Comparison of ENCODE assay signal across 8 cellular contexts in genomic region chr19:41265376-41266153, GRCh38. TPM values are rescaled to one million over a fixed set of nuclear protein-coding genes. Genes with fewer than 3 reads are reported as not detected.
DNase-seq lines count a peak whose midpoint lies in the region; ATAC-seq, FAIRE-seq and TF ChIP-seq lines count a peak whose summit lies in the region.

No MANE protein-coding gene starts in this region.

- peak overlapping the region; percentile 100 for H3K9ac ChIP-seq in HepG2 (ENCODE audit: insufficient read depth, low read depth, low read length)

- no peaks in the 10 kb centered on the region for H3K9me3 ChIP-seq in body of pancreas
- H3K9me3 ChIP-seq in HepG2 (ENCODE audit: low read length): no peaks in the 10 kb centered on the region
- H3K9me3 ChIP-seq in thoracic aorta: no peaks in the 10 kb centered on the region

- POLR2A ChIA-PET in HepG2 (lab: Yijun Ruan, JAX): interaction anchor here (1.4 to 4.5 kb wide), 5 partner anchors 41 to 87 kb away, joined by 3 to 104 read pairs (median 31); partner anchors contain the start of gene CCDC97

- H3K27me3 ChIP-seq in GM06990 (replicated peaks; ENCODE audit: control insufficient read depth, insufficient read depth, low read length): no peaks in the 10 kb centered on the region
- no peaks in the 10 kb centered on the region for H3K27me3 ChIP-seq in body of pancreas
- no peaks in the 10 kb centered on the region; a peak in 1 of 5 replicates for H3K27me3 ChIP-seq in HepG2 (ENCODE audit: control insufficient read depth in 1 of 2, insufficient read depth in 2 of 2, low read length in 2 of 2)
- H3K27me3 ChIP-seq in thoracic aorta (replicated peaks; ENCODE audit: insufficient read depth): no peaks in the 10 kb centered on the region

- intact Hi-C loops in body of pancreas (cut with DNase I) (no loop called here), HepG2 (cut with micrococcal nuclease; ENCODE audit: unreplicated experiment) (no loop called here)

- H3K27ac ChIP-seq in body of pancreas: peak overlapping the region; percentile 88 to 99 (median 98)
- H3K27ac ChIP-seq in HepG2 (ENCODE audit: extremely low read length, insufficient read depth, low read length): peak overlapping the region; percentile 97
- H3K27ac ChIP-seq in thoracic aorta: peak overlapping the region; percentile 97 to 99

- H3K36me3 ChIP-seq in GM06990 (ENCODE audit: control insufficient read depth, insufficient read depth, low read length) (peaks cover 17% of the 10 kb centered on the region), body of pancreas (replicated peaks in 1 of 2; ENCODE audit: insufficient read depth in 1 of 2, low read depth in 2 of 2) (peaks cover 9 to 10% of the 10 kb centered on the region in 2 donors), HepG2 (replicated peaks in 1 of 2; ENCODE audit: control insufficient read depth in 1 of 2, insufficient read depth in 2 of 2, low read length in 2 of 2) (peaks cover 7 to 30% of the 10 kb centered on the region in 2 experiments), thoracic aorta (peaks cover 22% of the 10 kb centered on the region)

- H4K20me1 ChIP-seq in HepG2 (ENCODE audit: insufficient read depth, low read length): no peaks in the 10 kb centered on the region

- FAIRE-seq in HepG2 (lab: Jason Lieb, UNC): no peak

- peaks cover 44% of the 10 kb centered on the region for H3K79me2 ChIP-seq in HepG2 (ENCODE audit: insufficient read depth, low read length)

- TF ChIP-seq POLR2A in body of pancreas (IDR thresholded peaks at IDR 0.05): peak in 2 of 3 donors; percentile 15 to 20
- no peak for TF ChIP-seq POLR2A in HepG2 (IDR thresholded peaks at IDR 0.05; ENCODE audit: insufficient read depth in 1 of 2, low read depth in 2 of 2, low read length in 2 of 2)

- CTCF ChIA-PET in HepG2 (lab: Yijun Ruan, JAX; ENCODE audit: low intra/inter-chr PET ratio, low total read pairs): no interaction called here

- no peak for TF ChIP-seq EP300 in HepG2 (IDR thresholded peaks at IDR 0.05; ENCODE audit: low read depth in 2 of 2, low read length in 2 of 2)
- TF ChIP-seq EP300 in HepG2 (CRISPR knock-in tag; IDR thresholded peaks at IDR 0.05; ENCODE audit: borderline replicate concordance): no peak

- no peak overlapping the region for H2AFZ ChIP-seq in HepG2 (ENCODE audit: low read length)

- ATAC-seq in body of pancreas (no peak), HepG2 (no peak), thoracic aorta (ENCODE audit: insufficient number of reproducible peaks, low FRiP score, low read depth) (no peak), HG03175 (IDR thresholded peaks at IDR 0.05; ENCODE audit: unreplicated experiment) (no peak), HG03135 (IDR thresholded peaks at IDR 0.05; ENCODE audit: unreplicated experiment) (no peak)

- BruUV-seq in HepG2 (replicated peaks; lab: Mats Ljungman, UMichigan): no TSS peak

- peak overlapping the region; percentile 96 for H3K4me2 ChIP-seq in HepG2 (ENCODE audit: low read depth, low read length)

- H3K4me3 ChIP-seq in GM06990 (replicated peaks; ENCODE audit: low read depth, low read length): peak overlapping the region; percentile 99
- H3K4me3 ChIP-seq in body of pancreas: peak overlapping the region; percentile 71 to 85
- peak overlapping the region; percentile 67 to 93 (median 85) for H3K4me3 ChIP-seq in HepG2 (replicated peaks in 1 of 3; ENCODE audit: insufficient read depth in 1 of 3, low read depth in 2 of 3, low read length in 3 of 3)
- peak overlapping the region; percentile 95 for H3K4me3 ChIP-seq in thoracic aorta

- WGBS in body of pancreas, 2 donors: 5 to 11% methylated on average over 10 to 17 of the region's 17 CpGs
- 4% methylated on average over 17 of the region's 17 CpGs for WGBS in HepG2 (ENCODE audit: low lambda C conversion rate)

- H3K4me1 ChIP-seq in body of pancreas (peaks cover 33% of the 10 kb centered on the region), HepG2 (ENCODE audit: insufficient read depth, low read length) (peaks cover 28% of the 10 kb centered on the region), thoracic aorta (ENCODE audit: control insufficient read depth in 1 of 2, low read depth in 2 of 2) (peaks cover 18 to 32% of the 10 kb centered on the region in 2 donors)

- peak; percentile 32 for DNase-seq in GM06990 (ENCODE audit: extremely low read depth, insufficient read length)
- DNase-seq in NCI-H69 (lab: John Stamatoyannopoulos, UW): peak; percentile 57
- peak; percentile 10 to 20 (median 18) for DNase-seq in body of pancreas
- DNase-seq in HepG2 (ENCODE audit: low spot score): peak; percentile 56
- no peak for DNase-seq in thoracic aorta (ENCODE audit: low spot score)
- no peak for DNase-seq in NCI-H1092 treated with DMSO at 0.1 percent for 48 hours (lab: John Stamatoyannopoulos, UW)

- in situ Hi-C loops in HepG2 (cut with HindIII; ENCODE audit: extremely low pct_ligation_motif_present, low pct_unique_long_range_greater_than_20kb): loop anchor here (5.0 kb wide), 1 partner anchor 42 kb away; no protein-coding TSS in a partner anchor

- no peak for TF ChIP-seq RAD21 in HepG2 (CRISPR knock-in tag; IDR thresholded peaks at IDR 0.05)

- TF ChIP-seq CTCF in GM06990 (IDR thresholded peaks at IDR 0.05; ENCODE audit: insufficient read depth, low read length, poor library complexity, severe bottlenecking) (no peak), body of pancreas (IDR thresholded peaks at IDR 0.05) (no peak), HepG2 (CRISPR knock-in tag; IDR thresholded peaks at IDR 0.05) (no peak), thoracic aorta (IDR thresholded peaks at IDR 0.05) (no peak)

RNA-seq across cellular contexts. Expression of gene HNRNPUL1, which starts 1.4 kb away (rescaled TPM):
- total RNA-seq in body of pancreas (10 to 100 TPM; 76.0 to 87.3 TPM), HepG2 (2016; rRNA removed; fragmentation: Illumina TruSeq; extraction: Trizol) (81.7 and 88.8 TPM in 2 replicates), thoracic aorta (100 to 1,000 TPM; 142 to 147 TPM)
- 30.9 and 33.3 TPM in 2 replicates for total RNA-seq in HepG2 (2016; cell fraction: cytosol; rRNA removed; fragmentation: Illumina TruSeq; extraction: Trizol; ENCODE audit: low read depth)
- total RNA-seq in HepG2 (2016; cell fraction: insoluble cytoplasmic fraction; rRNA removed; fragmentation: Illumina TruSeq; extraction: Trizol): 77.3 and 84.2 TPM in 2 replicates
- total RNA-seq in HepG2 (2016; cell fraction: membrane; rRNA removed; fragmentation: Illumina TruSeq; extraction: Trizol): 78.7 and 78.8 TPM in 2 replicates
- 62.2 and 71.6 TPM in 2 replicates for total RNA-seq in HepG2 (2016; cell fraction: nucleus; rRNA removed; fragmentation: Illumina TruSeq; extraction: Trizol)
- polyA plus RNA-seq in HepG2 (2011; rRNA removed): 29.7 and 30.9 TPM in 2 replicates
- 16.7 and 21.1 TPM in 2 replicates for polyA plus RNA-seq in HepG2 (2011; cell fraction: cytosol; rRNA removed)
- 36.0 and 41.1 TPM in 2 replicates for polyA plus RNA-seq in HepG2 (2011; cell fraction: nucleus; rRNA removed)
- polyA plus RNA-seq in HepG2 (2012): 62.3 and 78.5 TPM in 2 replicates
- 43.7 and 48.0 TPM in 2 replicates for polyA plus RNA-seq in HepG2 (2016; cell fraction: cytosol; fragmentation: Illumina TruSeq; extraction: Trizol; ENCODE audit: low read depth)
- polyA plus RNA-seq in HepG2 (2016; cell fraction: insoluble cytoplasmic fraction; fragmentation: Illumina TruSeq; extraction: Trizol; ENCODE audit: low read depth): 126 and 151 TPM in 2 replicates
- 99.0 and 109 TPM in 2 replicates for polyA plus RNA-seq in HepG2 (2016; cell fraction: membrane; fragmentation: Illumina TruSeq; extraction: Trizol; ENCODE audit: low read depth)
- polyA plus RNA-seq in HepG2 (2016; cell fraction: nucleus; fragmentation: Illumina TruSeq; extraction: Trizol; ENCODE audit: insufficient read depth, low read depth): 102 and 113 TPM in 2 replicates
- polyA minus RNA-seq in HepG2 (2011; rRNA and poly(A)+ RNA removed; ENCODE audit: low replicate concordance): 47.6 and 50.7 TPM in 2 replicates
- 23.6 and 33.9 TPM in 2 replicates for polyA minus RNA-seq in HepG2 (2011; cell fraction: cytosol; rRNA and poly(A)+ RNA removed)
- polyA minus RNA-seq in HepG2 (2011; cell fraction: nucleus; rRNA and poly(A)+ RNA removed): 61.9 and 71.0 TPM in 2 replicates

RNA-seq across cellular contexts. Expression of gene CCDC97, which starts 44.4 kb away (rescaled TPM):
- total RNA-seq in body of pancreas: 10 to 100 TPM; 10.6 to 11.2 TPM
- 7.1 and 7.3 TPM in 2 replicates for total RNA-seq in HepG2 (2016; rRNA removed; fragmentation: Illumina TruSeq; extraction: Trizol)
- 1.5 and 3.3 TPM in 2 replicates for total RNA-seq in HepG2 (2016; cell fraction: cytosol; rRNA removed; fragmentation: Illumina TruSeq; extraction: Trizol; ENCODE audit: low read depth)
- total RNA-seq in HepG2 (2016; cell fraction: insoluble cytoplasmic fraction; rRNA removed; fragmentation: Illumina TruSeq; extraction: Trizol): 6.7 and 7.8 TPM in 2 replicates
- total RNA-seq in HepG2 (2016; cell fraction: membrane; rRNA removed; fragmentation: Illumina TruSeq; extraction: Trizol): 4.3 and 5.8 TPM in 2 replicates
- total RNA-seq in HepG2 (2016; cell fraction: nucleus; rRNA removed; fragmentation: Illumina TruSeq; extraction: Trizol): 5.8 and 7.6 TPM in 2 replicates
- polyA plus RNA-seq in HepG2 (2011; rRNA removed): 6.2 and 7.2 TPM in 2 replicates
- 6.6 and 7.0 TPM in 2 replicates for polyA plus RNA-seq in HepG2 (2011; cell fraction: cytosol; rRNA removed)
- polyA plus RNA-seq in HepG2 (2011; cell fraction: nucleus; rRNA removed): 10.5 and 12.4 TPM in 2 replicates
- polyA plus RNA-seq in HepG2 (2012): 8.9 and 9.4 TPM in 2 replicates
- 1.4 and 1.9 TPM in 2 replicates for polyA plus RNA-seq in HepG2 (2016; cell fraction: cytosol; fragmentation: Illumina TruSeq; extraction: Trizol; ENCODE audit: low read depth)
- 10.6 and 15.1 TPM in 2 replicates for polyA plus RNA-seq in HepG2 (2016; cell fraction: insoluble cytoplasmic fraction; fragmentation: Illumina TruSeq; extraction: Trizol; ENCODE audit: low read depth)
- polyA plus RNA-seq in HepG2 (2016; cell fraction: membrane; fragmentation: Illumina TruSeq; extraction: Trizol; ENCODE audit: low read depth): 4.3 and 5.1 TPM in 2 replicates
- 16.5 and 17.3 TPM in 2 replicates for polyA plus RNA-seq in HepG2 (2016; cell fraction: nucleus; fragmentation: Illumina TruSeq; extraction: Trizol; ENCODE audit: insufficient read depth, low read depth)
- polyA minus RNA-seq in HepG2 (2011; rRNA and poly(A)+ RNA removed; ENCODE audit: low replicate concordance): 11.3 and 18.0 TPM in 2 replicates
- polyA minus RNA-seq in HepG2 (2011; cell fraction: cytosol; rRNA and poly(A)+ RNA removed): 3.8 and 5.4 TPM in 2 replicates
- polyA minus RNA-seq in HepG2 (2011; cell fraction: nucleus; rRNA and poly(A)+ RNA removed): 9.4 and 9.9 TPM in 2 replicates
- 10 to 100 TPM; 15.2 to 22.4 TPM for total RNA-seq in thoracic aorta

RNA-seq across cellular contexts. Expression of gene AXL, which starts 46.5 kb away (rescaled TPM):
- total RNA-seq in body of pancreas (10 to 100 TPM; 14.2 to 15.0 TPM), HepG2 (2016; rRNA removed; fragmentation: Illumina TruSeq; extraction: Trizol) (0.31 and 0.71 TPM in 2 replicates), thoracic aorta (100 to 1,000 TPM; 138 to 157 TPM)
- total RNA-seq in HepG2 (2016; cell fraction: cytosol; rRNA removed; fragmentation: Illumina TruSeq; extraction: Trizol; ENCODE audit: low read depth): 0.18 and 0.20 TPM in 2 replicates
- total RNA-seq in HepG2 (2016; cell fraction: insoluble cytoplasmic fraction; rRNA removed; fragmentation: Illumina TruSeq; extraction: Trizol): 0.54 and 0.67 TPM in 2 replicates
- total RNA-seq in HepG2 (2016; cell fraction: membrane; rRNA removed; fragmentation: Illumina TruSeq; extraction: Trizol): 0.59 and 0.79 TPM in 2 replicates
- total RNA-seq in HepG2 (2016; cell fraction: nucleus; rRNA removed; fragmentation: Illumina TruSeq; extraction: Trizol): 1.1 and 1.8 TPM in 2 replicates
- polyA plus RNA-seq in HepG2 (2011; rRNA removed): 5.7 and 5.9 TPM in 2 replicates
- 4.3 and 4.8 TPM in 2 replicates for polyA plus RNA-seq in HepG2 (2011; cell fraction: cytosol; rRNA removed)
- 5.2 and 8.0 TPM in 2 replicates for polyA plus RNA-seq in HepG2 (2011; cell fraction: nucleus; rRNA removed)
- polyA plus RNA-seq in HepG2 (2012): 2.9 and 4.5 TPM in 2 replicates
- polyA plus RNA-seq in HepG2 (2016; cell fraction: cytosol; fragmentation: Illumina TruSeq; extraction: Trizol; ENCODE audit: low read depth): 0.09 and 0.10 TPM in 2 replicates
- 0.39 and 0.46 TPM in 2 replicates for polyA plus RNA-seq in HepG2 (2016; cell fraction: insoluble cytoplasmic fraction; fragmentation: Illumina TruSeq; extraction: Trizol; ENCODE audit: low read depth)
- 0.32 and 0.35 TPM in 2 replicates for polyA plus RNA-seq in HepG2 (2016; cell fraction: membrane; fragmentation: Illumina TruSeq; extraction: Trizol; ENCODE audit: low read depth)
- 1.3 and 1.4 TPM in 2 replicates for polyA plus RNA-seq in HepG2 (2016; cell fraction: nucleus; fragmentation: Illumina TruSeq; extraction: Trizol; ENCODE audit: insufficient read depth, low read depth)
- polyA minus RNA-seq in HepG2 (2011; rRNA and poly(A)+ RNA removed; ENCODE audit: low replicate concordance): 26.1 and 95.6 TPM in 2 replicates
- 11.6 and 12.8 TPM in 2 replicates for polyA minus RNA-seq in HepG2 (2011; cell fraction: cytosol; rRNA and poly(A)+ RNA removed)
- 5.0 and 5.1 TPM in 2 replicates for polyA minus RNA-seq in HepG2 (2011; cell fraction: nucleus; rRNA and poly(A)+ RNA removed)

Comparison
In these comparisons a context has a peak if more than half of its experiments do, and no peak if none do; other contexts are left out.
1. DNase-seq: peak in GM06990 (single experiment), NCI-H69 (single experiment), body of pancreas (4 of 4) and HepG2 (single experiment); none in thoracic aorta (single experiment) and NCI-H1092 treated with DMSO at 0.1 percent for 48 hours (single experiment).
2. POLR2A ChIP-seq: peak in body of pancreas (2 of 3); none in HepG2 (0 of 2).
3. RNA of gene AXL, which starts 46.5 kb away (total RNA-seq): 138 to 157 TPM in thoracic aorta; 14.2 to 15.0 TPM in body of pancreas and 0.18 to 1.8 TPM in HepG2; every median in the first group is over 4 times any median in the second.
4. Peak in every context shown above with its lines, with median percentiles within 50 percentile points of each other: H3K4me3 ChIP-seq and H3K27ac ChIP-seq.